Comparison of ENCODE assay signal across 1 cellular context in the genomic region with DNA sequence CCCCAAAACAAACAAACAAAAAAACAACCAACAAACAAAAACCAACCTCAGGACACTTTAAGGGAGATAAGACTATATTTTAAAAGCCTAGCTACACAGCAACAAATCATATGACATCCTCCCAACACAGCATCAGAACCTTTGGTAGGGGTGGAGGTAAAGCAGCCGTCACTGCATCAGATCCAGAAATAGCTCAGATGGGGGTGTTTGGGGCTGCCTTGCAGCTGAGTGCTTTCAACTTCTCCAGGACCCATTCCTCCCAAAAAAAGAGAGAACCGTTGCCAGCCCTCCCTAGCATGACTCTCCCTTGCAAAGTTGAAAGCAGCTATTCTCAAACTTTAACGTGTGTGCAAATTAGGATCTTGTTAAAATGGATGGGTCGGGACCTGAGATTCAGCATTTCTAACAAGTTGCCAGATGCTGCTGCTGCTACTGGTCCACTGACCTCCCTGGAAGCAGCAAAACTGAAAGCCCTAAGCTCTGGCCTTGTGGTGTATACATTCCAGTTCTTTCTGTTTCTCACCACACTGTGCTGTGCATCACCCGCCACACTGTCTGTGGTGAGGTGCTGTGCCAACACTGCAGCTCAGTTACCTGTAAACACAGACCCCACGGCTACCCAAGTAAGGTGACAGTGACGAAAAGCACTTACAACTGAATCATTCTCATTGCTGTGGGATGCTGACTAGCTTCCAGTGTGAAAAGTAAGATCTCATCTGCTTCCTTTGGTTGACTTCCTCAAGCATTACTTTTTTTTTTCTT.
TF ChIP-seq lines count a peak whose summit lies in the region.

No MANE protein-coding gene starts in this region.

TF ChIP-seq in GM12878, 131 proteins besides CTCF, POLR2A, EP300 and RAD21 (continued from another document):
- TF ChIP-seq, protein P1, sequence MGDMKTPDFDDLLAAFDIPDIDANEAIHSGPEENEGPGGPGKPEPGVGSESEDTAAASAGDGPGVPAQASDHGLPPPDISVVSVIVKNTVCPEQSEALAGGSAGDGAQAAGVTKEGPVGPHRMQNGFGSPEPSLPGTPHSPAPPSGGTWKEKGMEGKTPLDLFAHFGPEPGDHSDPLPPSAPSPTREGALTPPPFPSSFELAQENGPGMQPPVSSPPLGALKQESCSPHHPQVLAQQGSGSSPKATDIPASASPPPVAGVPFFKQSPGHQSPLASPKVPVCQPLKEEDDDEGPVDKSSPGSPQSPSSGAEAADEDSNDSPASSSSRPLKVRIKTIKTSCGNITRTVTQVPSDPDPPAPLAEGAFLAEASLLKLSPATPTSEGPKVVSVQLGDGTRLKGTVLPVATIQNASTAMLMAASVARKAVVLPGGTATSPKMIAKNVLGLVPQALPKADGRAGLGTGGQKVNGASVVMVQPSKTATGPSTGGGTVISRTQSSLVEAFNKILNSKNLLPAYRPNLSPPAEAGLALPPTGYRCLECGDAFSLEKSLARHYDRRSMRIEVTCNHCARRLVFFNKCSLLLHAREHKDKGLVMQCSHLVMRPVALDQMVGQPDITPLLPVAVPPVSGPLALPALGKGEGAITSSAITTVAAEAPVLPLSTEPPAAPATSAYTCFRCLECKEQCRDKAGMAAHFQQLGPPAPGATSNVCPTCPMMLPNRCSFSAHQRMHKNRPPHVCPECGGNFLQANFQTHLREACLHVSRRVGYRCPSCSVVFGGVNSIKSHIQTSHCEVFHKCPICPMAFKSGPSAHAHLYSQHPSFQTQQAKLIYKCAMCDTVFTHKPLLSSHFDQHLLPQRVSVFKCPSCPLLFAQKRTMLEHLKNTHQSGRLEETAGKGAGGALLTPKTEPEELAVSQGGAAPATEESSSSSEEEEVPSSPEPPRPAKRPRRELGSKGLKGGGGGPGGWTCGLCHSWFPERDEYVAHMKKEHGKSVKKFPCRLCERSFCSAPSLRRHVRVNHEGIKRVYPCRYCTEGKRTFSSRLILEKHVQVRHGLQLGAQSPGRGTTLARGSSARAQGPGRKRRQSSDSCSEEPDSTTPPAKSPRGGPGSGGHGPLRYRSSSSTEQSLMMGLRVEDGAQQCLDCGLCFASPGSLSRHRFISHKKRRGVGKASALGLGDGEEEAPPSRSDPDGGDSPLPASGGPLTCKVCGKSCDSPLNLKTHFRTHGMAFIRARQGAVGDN (IDR thresholded peaks at IDR 0.05), result peak; percentile 35; the same call in 1 of the 2 replicates
- TF ChIP-seq BCL11A (IDR thresholded peaks at IDR 0.05; ENCODE audit: low read depth, low read length) (peak; percentile 53; the same call in 1 of the 2 replicates), DPF2 (IDR thresholded peaks at IDR 0.05) (peak; percentile 67; the same call in 1 of the 2 replicates), SP1 (IDR thresholded peaks at IDR 0.05; ENCODE audit: low read depth, low read length) (peak; percentile 16), TCF3 (IDR thresholded peaks at IDR 0.05; ENCODE audit: borderline replicate concordance, insufficient read depth, low read depth, low read length) (0 out of 2 replicates have a peak, but pooled peaks have one; percentile 23), JUNB (IDR thresholded peaks at IDR 0.05) (no peak), ZNF217 (IDR thresholded peaks at IDR 0.05) (no peak), CHD2 (IDR thresholded peaks at IDR 0.05; ENCODE audit: borderline replicate concordance, low read depth, low read length) (peak; percentile 46; the same call in 1 of the 2 replicates), MEF2A (IDR thresholded peaks at IDR 0.05; ENCODE audit: insufficient read depth, low read depth, low read length) (peak; percentile 64; the same call in 1 of the 2 replicates), CEBPB (IDR thresholded peaks at IDR 0.05; ENCODE audit: borderline replicate concordance in 1 of 2, low read depth in 2 of 2, low read length in 2 of 2) (no peak), MTA2 (IDR thresholded peaks at IDR 0.05; ENCODE audit: low read depth) (peak; percentile 61; the same call in 1 of the 2 replicates), BMI1 (IDR thresholded peaks at IDR 0.05; ENCODE audit: borderline replicate concordance) (no peak), BHLHE40 (IDR thresholded peaks at IDR 0.05; ENCODE audit: borderline replicate concordance in 1 of 2, low read depth in 2 of 2, low read length in 1 of 2) (peak; percentile 66 to 67; a peak in 3 of 4 replicates), SUPT20H (IDR thresholded peaks at IDR 0.05; ENCODE audit: borderline replicate concordance, control insufficient read depth, low read depth, low read length) (no peak), CBFB (IDR thresholded peaks at IDR 0.05; ENCODE audit: low read depth) (0 out of 2 replicates have a peak, but pooled peaks have one; percentile 47), SIN3A (IDR thresholded peaks at IDR 0.05; ENCODE audit: low read depth, low read length) (no peak), TAF1 (IDR thresholded peaks at IDR 0.05; ENCODE audit: borderline replicate concordance, low read depth, low read length) (0 out of 2 replicates have a peak, but pooled peaks have one; percentile 27), CREB1 (IDR thresholded peaks at IDR 0.05; ENCODE audit: low read depth) (0 out of 2 replicates have a peak, but pooled peaks have one; percentile 20), POU2F2 (IDR thresholded peaks at IDR 0.05; ENCODE audit: borderline replicate concordance, low read depth, low read length) (peak; percentile 19; the same call in 1 of the 3 replicates), BACH1 (IDR thresholded peaks at IDR 0.05; ENCODE audit: borderline replicate concordance) (no peak), ZNF622 (IDR thresholded peaks at IDR 0.05) (no peak), EED (IDR thresholded peaks at IDR 0.05; ENCODE audit: low read depth) (peak; percentile 82), CBX5 (IDR thresholded peaks at IDR 0.05; ENCODE audit: low read depth) (no peak), GATAD2B (conservative IDR thresholded peaks at IDR 0.05; ENCODE audit: low read depth) (0 out of 2 replicates have a peak, but pooled peaks have one; percentile 39), CREM (IDR thresholded peaks at IDR 0.05; ENCODE audit: low read depth) (peak; percentile 28; the same call in 1 of the 2 replicates), MTA3 (IDR thresholded peaks at IDR 0.05; ENCODE audit: borderline replicate concordance, low read length) (peak; percentile 22; the same call in 1 of the 2 replicates), FOXM1 (IDR thresholded peaks at IDR 0.05; ENCODE audit: low read depth, low read length) (no peak), NBN (IDR thresholded peaks at IDR 0.05) (0 out of 2 replicates have a peak, but pooled peaks have one; percentile 16), SMAD1 (IDR thresholded peaks at IDR 0.05; ENCODE audit: low read depth, partially characterized antibody) (no peak), ATF7 (IDR thresholded peaks at IDR 0.05; ENCODE audit: low read depth) (peak; percentile 57; the same call in 1 of the 2 replicates), IKZF1 (conservative IDR thresholded peaks at IDR 0.05) (peak; percentile 89), TCF12 (IDR thresholded peaks at IDR 0.05; ENCODE audit: low read depth, low read length) (no peak), STAT1 (conservative IDR thresholded peaks at IDR 0.05) (0 out of 2 replicates have a peak, but pooled peaks have one; percentile 36), TARDBP (IDR thresholded peaks at IDR 0.05; ENCODE audit: borderline replicate concordance) (no peak), HDAC6 (IDR thresholded peaks at IDR 0.05; ENCODE audit: unreplicated experiment) (no peak), PAX5 (IDR thresholded peaks at IDR 0.05; ENCODE audit: borderline replicate concordance, low read depth, low read length) (peak; percentile 26; the same call in 1 of the 2 replicates)
- TF ChIP-seq, protein P2, sequence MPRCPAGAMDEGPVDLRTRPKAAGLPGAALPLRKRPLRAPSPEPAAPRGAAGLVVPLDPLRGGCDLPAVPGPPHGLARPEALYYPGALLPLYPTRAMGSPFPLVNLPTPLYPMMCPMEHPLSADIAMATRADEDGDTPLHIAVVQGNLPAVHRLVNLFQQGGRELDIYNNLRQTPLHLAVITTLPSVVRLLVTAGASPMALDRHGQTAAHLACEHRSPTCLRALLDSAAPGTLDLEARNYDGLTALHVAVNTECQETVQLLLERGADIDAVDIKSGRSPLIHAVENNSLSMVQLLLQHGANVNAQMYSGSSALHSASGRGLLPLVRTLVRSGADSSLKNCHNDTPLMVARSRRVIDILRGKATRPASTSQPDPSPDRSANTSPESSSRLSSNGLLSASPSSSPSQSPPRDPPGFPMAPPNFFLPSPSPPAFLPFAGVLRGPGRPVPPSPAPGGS (IDR thresholded peaks at IDR 0.05; ENCODE audit: borderline replicate concordance, insufficient read depth, low read depth, low read length, poor library complexity, severe bottlenecking), result no peak
- TF ChIP-seq, protein P3, sequence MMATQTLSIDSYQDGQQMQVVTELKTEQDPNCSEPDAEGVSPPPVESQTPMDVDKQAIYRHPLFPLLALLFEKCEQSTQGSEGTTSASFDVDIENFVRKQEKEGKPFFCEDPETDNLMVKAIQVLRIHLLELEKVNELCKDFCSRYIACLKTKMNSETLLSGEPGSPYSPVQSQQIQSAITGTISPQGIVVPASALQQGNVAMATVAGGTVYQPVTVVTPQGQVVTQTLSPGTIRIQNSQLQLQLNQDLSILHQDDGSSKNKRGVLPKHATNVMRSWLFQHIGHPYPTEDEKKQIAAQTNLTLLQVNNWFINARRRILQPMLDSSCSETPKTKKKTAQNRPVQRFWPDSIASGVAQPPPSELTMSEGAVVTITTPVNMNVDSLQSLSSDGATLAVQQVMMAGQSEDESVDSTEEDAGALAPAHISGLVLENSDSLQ (IDR thresholded peaks at IDR 0.05), result peak; percentile 46; the same call in 1 of the 2 replicates
- TF ChIP-seq, protein P4, sequence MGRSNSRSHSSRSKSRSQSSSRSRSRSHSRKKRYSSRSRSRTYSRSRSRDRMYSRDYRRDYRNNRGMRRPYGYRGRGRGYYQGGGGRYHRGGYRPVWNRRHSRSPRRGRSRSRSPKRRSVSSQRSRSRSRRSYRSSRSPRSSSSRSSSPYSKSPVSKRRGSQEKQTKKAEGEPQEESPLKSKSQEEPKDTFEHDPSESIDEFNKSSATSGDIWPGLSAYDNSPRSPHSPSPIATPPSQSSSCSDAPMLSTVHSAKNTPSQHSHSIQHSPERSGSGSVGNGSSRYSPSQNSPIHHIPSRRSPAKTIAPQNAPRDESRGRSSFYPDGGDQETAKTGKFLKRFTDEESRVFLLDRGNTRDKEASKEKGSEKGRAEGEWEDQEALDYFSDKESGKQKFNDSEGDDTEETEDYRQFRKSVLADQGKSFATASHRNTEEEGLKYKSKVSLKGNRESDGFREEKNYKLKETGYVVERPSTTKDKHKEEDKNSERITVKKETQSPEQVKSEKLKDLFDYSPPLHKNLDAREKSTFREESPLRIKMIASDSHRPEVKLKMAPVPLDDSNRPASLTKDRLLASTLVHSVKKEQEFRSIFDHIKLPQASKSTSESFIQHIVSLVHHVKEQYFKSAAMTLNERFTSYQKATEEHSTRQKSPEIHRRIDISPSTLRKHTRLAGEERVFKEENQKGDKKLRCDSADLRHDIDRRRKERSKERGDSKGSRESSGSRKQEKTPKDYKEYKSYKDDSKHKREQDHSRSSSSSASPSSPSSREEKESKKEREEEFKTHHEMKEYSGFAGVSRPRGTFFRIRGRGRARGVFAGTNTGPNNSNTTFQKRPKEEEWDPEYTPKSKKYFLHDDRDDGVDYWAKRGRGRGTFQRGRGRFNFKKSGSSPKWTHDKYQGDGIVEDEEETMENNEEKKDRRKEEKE (IDR thresholded peaks at IDR 0.05), result no peak
- TF ChIP-seq, protein P5, sequence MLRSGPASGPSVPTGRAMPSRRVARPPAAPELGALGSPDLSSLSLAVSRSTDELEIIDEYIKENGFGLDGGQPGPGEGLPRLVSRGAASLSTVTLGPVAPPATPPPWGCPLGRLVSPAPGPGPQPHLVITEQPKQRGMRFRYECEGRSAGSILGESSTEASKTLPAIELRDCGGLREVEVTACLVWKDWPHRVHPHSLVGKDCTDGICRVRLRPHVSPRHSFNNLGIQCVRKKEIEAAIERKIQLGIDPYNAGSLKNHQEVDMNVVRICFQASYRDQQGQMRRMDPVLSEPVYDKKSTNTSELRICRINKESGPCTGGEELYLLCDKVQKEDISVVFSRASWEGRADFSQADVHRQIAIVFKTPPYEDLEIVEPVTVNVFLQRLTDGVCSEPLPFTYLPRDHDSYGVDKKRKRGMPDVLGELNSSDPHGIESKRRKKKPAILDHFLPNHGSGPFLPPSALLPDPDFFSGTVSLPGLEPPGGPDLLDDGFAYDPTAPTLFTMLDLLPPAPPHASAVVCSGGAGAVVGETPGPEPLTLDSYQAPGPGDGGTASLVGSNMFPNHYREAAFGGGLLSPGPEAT (IDR thresholded peaks at IDR 0.05; ENCODE audit: low read depth), result peak; percentile 67; the same call in 1 of the 2 replicates
- TF ChIP-seq, protein P6, sequence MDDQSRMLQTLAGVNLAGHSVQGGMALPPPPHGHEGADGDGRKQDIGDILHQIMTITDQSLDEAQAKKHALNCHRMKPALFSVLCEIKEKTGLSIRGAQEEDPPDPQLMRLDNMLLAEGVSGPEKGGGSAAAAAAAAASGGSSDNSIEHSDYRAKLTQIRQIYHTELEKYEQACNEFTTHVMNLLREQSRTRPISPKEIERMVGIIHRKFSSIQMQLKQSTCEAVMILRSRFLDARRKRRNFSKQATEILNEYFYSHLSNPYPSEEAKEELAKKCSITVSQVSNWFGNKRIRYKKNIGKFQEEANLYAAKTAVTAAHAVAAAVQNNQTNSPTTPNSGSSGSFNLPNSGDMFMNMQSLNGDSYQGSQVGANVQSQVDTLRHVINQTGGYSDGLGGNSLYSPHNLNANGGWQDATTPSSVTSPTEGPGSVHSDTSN (IDR thresholded peaks at IDR 0.05; ENCODE audit: insufficient replicate concordance, low read depth, low read length), result no peak
- TF ChIP-seq, protein P7, sequence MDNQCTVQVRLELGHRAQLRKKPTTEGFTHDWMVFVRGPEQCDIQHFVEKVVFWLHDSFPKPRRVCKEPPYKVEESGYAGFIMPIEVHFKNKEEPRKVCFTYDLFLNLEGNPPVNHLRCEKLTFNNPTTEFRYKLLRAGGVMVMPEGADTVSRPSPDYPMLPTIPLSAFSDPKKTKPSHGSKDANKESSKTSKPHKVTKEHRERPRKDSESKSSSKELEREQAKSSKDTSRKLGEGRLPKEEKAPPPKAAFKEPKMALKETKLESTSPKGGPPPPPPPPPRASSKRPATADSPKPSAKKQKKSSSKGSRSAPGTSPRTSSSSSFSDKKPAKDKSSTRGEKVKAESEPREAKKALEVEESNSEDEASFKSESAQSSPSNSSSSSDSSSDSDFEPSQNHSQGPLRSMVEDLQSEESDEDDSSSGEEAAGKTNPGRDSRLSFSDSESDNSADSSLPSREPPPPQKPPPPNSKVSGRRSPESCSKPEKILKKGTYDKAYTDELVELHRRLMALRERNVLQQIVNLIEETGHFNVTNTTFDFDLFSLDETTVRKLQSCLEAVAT (IDR thresholded peaks at IDR 0.05), result peak; percentile 65; the same call in 1 of the 2 replicates
